ENCODE assay signal across 32 cellular contexts in genomic region chr19:5590865-5591154, GRCh38. TPM values are rescaled to one million over a fixed set of nuclear protein-coding genes. Genes with fewer than 3 reads are reported as not detected.
"Had no signal": no experiment of that assay in that cellular context is flagged by ENCODE, and none has a peak within 500 bp of the region (broad histone marks: within the 10 kb centered on the region; RNA-seq: fewer than 3 reads in every experiment).

No MANE protein-coding gene starts in this region.

- H3K4me3 Mint-ChIP-seq: activated CD4-positive, alpha-beta memory T cell treated with anti-CD3 and anti-CD28 coated beads for 36 hours; activated CD4-positive, alpha-beta T cell treated with anti-CD3 and anti-CD28 coated beads for 36 hours; activated CD4-positive, alpha-beta T cell treated with anti-CD3 and anti-CD28 coated beads, Interleukin-2, amount 10 ng/mL, durations not matched to agents 24 days and 14 days; activated CD8-positive, alpha-beta memory T cell treated with anti-CD3 and anti-CD28 coated beads, Interleukin-2, amount 10 ng/mL, durations not matched to agents 7 days and 5 days; activated CD8-positive, alpha-beta T cell treated with anti-CD3 and anti-CD28 coated beads, Interleukin-2, amount 10 ng/mL, durations not matched to agents 7 days and 5 days; activated naive CD8-positive, alpha-beta T cell treated with anti-CD3 and anti-CD28 coated beads for 36 hours; activated naive CD8-positive, alpha-beta T cell treated with anti-CD3 and anti-CD28 coated beads, Interleukin-2, amount 50 U/mL, for 24 hours; activated T-cell treated with anti-CD3 and anti-CD28 coated beads, Interleukin-2, amount 50 U/mL, for 24 hours; activated T-cell treated with anti-CD3 and anti-CD28 coated beads, Interleukin-2, amount 50 U/mL, for 72 hours; brain; endodermal cell had no signal

- H3K27ac ChIP-seq: adrenal gland, ascending aorta, breast epithelium, cardiac muscle cell, colonic mucosa had no signal

- H3K9me3 ChIP-seq: adrenal gland, ascending aorta, breast epithelium, colonic mucosa had no signal

- ATAC-seq: activated CD4-positive, alpha-beta T cell treated with anti-CD3 and anti-CD28 coated beads for 36 hours; activated CD8-positive, alpha-beta memory T cell treated with anti-CD3 and anti-CD28 coated beads, Interleukin-2, amount 10 ng/mL, durations not matched to agents 7 days and 5 days; activated CD8-positive, alpha-beta T cell treated with anti-CD3 and anti-CD28 coated beads, Interleukin-2, amount 10 ng/mL, durations not matched to agents 7 days and 5 days; activated naive CD8-positive, alpha-beta T cell treated with anti-CD3 and anti-CD28 coated beads, Interleukin-2, amount 50 U/mL, for 24 hours; activated T-cell treated with anti-CD3 and anti-CD28 coated beads, Interleukin-2, amount 50 U/mL, for 72 hours; esophagus mucosa had no signal

- H3K4me3 ChIP-seq: adrenal gland, ascending aorta, breast epithelium, cardiac muscle cell, colonic mucosa had no signal

- H3K4me1 ChIP-seq: colonic mucosa had no signal

- H3K27me3 Mint-ChIP-seq: activated CD4-positive, alpha-beta memory T cell treated with anti-CD3 and anti-CD28 coated beads for 36 hours; activated CD4-positive, alpha-beta T cell treated with anti-CD3 and anti-CD28 coated beads for 36 hours; activated CD4-positive, alpha-beta T cell treated with anti-CD3 and anti-CD28 coated beads, Interleukin-2, amount 10 ng/mL, durations not matched to agents 24 days and 14 days; activated CD8-positive, alpha-beta memory T cell treated with anti-CD3 and anti-CD28 coated beads, Interleukin-2, amount 10 ng/mL, durations not matched to agents 7 days and 5 days; activated naive CD8-positive, alpha-beta T cell treated with anti-CD3 and anti-CD28 coated beads for 36 hours; activated naive CD8-positive, alpha-beta T cell treated with anti-CD3 and anti-CD28 coated beads, Interleukin-2, amount 50 U/mL, for 24 hours; activated T-cell treated with anti-CD3 and anti-CD28 coated beads, Interleukin-2, amount 50 U/mL, for 24 hours had no signal

- DNase-seq: activated CD4-positive, alpha-beta memory T cell treated with anti-CD3 and anti-CD28 coated beads for 36 hours; activated CD4-positive, alpha-beta T cell treated with anti-CD3 and anti-CD28 coated beads for 36 hours; activated CD4-positive, alpha-beta T cell treated with anti-CD3 and anti-CD28 coated beads, Interleukin-2, amount 10 ng/mL, durations not matched to agents 24 days and 14 days; activated CD4-positive, CD25-positive, alpha-beta regulatory T cell; activated CD4-positive, CD25-positive, alpha-beta regulatory T cell treated with anti-CD3 and anti-CD28 coated beads, Interleukin-2, amount 50 U/mL, for 72 hours; activated CD8-positive, alpha-beta memory T cell treated with anti-CD3 and anti-CD28 coated beads, Interleukin-2, amount 10 ng/mL, durations not matched to agents 7 days and 5 days; activated CD8-positive, alpha-beta memory T cell treated with anti-CD3 and anti-CD28 coated beads, Interleukin-2, amount 50 U/mL, for 4 hours; activated CD8-positive, alpha-beta T cell treated with anti-CD3 and anti-CD28 coated beads, Interleukin-2, amount 10 ng/mL, durations not matched to agents 7 days and 5 days; activated gamma-delta T cell; activated naive CD4-positive, alpha-beta T cell treated with anti-CD3 and anti-CD28 coated beads, Interleukin-2, amount 50 U/mL, for 16 hours; activated naive CD4-positive, alpha-beta T cell treated with Interleukin-2 at 50 U/mL for 16 hours; activated naive CD8-positive, alpha-beta T cell treated with anti-CD3 and anti-CD28 coated beads for 36 hours; activated naive CD8-positive, alpha-beta T cell treated with anti-CD3 and anti-CD28 coated beads, Interleukin-2, amount 50 U/mL, for 24 hours; activated T-cell treated with anti-CD3 and anti-CD28 coated beads, Interleukin-2, amount 50 U/mL, for 24 hours; activated T-cell treated with anti-CD3 and anti-CD28 coated beads, Interleukin-2, amount 50 U/mL, for 72 hours; adrenal gland; central memory CD4-positive, alpha-beta T cell; cerebellar nuclear complex; colonic mucosa; effector CD8-positive, alpha-beta T cell; endodermal cell; foreskin fibroblast; head of caudate nucleus; T-helper 2 cell had no signal

- H3K27me3 ChIP-seq: adrenal gland, ascending aorta, breast epithelium, cardiac muscle cell, colonic mucosa had no signal

- H3K9me3 Mint-ChIP-seq: activated CD4-positive, alpha-beta memory T cell treated with anti-CD3 and anti-CD28 coated beads for 36 hours; activated CD4-positive, alpha-beta T cell treated with anti-CD3 and anti-CD28 coated beads, Interleukin-2, amount 10 ng/mL, durations not matched to agents 24 days and 14 days; activated naive CD8-positive, alpha-beta T cell treated with anti-CD3 and anti-CD28 coated beads for 36 hours; activated naive CD8-positive, alpha-beta T cell treated with anti-CD3 and anti-CD28 coated beads, Interleukin-2, amount 50 U/mL, for 24 hours; activated T-cell treated with anti-CD3 and anti-CD28 coated beads, Interleukin-2, amount 50 U/mL, for 24 hours; activated T-cell treated with anti-CD3 and anti-CD28 coated beads, Interleukin-2, amount 50 U/mL, for 72 hours; brain; endodermal cell had no signal

- H3K27ac Mint-ChIP-seq: activated CD4-positive, alpha-beta memory T cell treated with anti-CD3 and anti-CD28 coated beads for 36 hours; activated CD4-positive, alpha-beta T cell treated with anti-CD3 and anti-CD28 coated beads for 36 hours; activated CD4-positive, alpha-beta T cell treated with anti-CD3 and anti-CD28 coated beads, Interleukin-2, amount 10 ng/mL, durations not matched to agents 24 days and 14 days; activated CD8-positive, alpha-beta memory T cell treated with anti-CD3 and anti-CD28 coated beads, Interleukin-2, amount 10 ng/mL, durations not matched to agents 7 days and 5 days; activated CD8-positive, alpha-beta T cell treated with anti-CD3 and anti-CD28 coated beads, Interleukin-2, amount 10 ng/mL, durations not matched to agents 7 days and 5 days; activated naive CD8-positive, alpha-beta T cell treated with anti-CD3 and anti-CD28 coated beads for 36 hours; activated naive CD8-positive, alpha-beta T cell treated with anti-CD3 and anti-CD28 coated beads, Interleukin-2, amount 50 U/mL, for 24 hours; activated T-cell treated with anti-CD3 and anti-CD28 coated beads, Interleukin-2, amount 50 U/mL, for 72 hours; endodermal cell had no signal

- FAIRE-seq: frontal cortex had no signal

RNA-seq across cellular contexts. Expression of gene TINCR, which starts 23.1 kb away (rescaled TPM):
- total RNA-seq: ascending aorta, dermis microvascular lymphatic vessel endothelial cell, epithelial cell of proximal tubule had no signal
